ENCODE assay signal across 1 cellular context in genomic region chr19:48415869-48416268, GRCh38.
TF ChIP-seq lines count a peak whose summit lies in the region.

No MANE protein-coding gene starts in this region.

TF ChIP-seq in GM12878, 131 proteins besides CTCF, POLR2A, EP300 and RAD21:
- TF ChIP-seq MTA3 (IDR thresholded peaks at IDR 0.05; ENCODE audit: borderline replicate concordance, low read length) (no peak), BMI1 (IDR thresholded peaks at IDR 0.05; ENCODE audit: borderline replicate concordance) (no peak), CREM (IDR thresholded peaks at IDR 0.05; ENCODE audit: low read depth) (no peak), STAT1 (conservative IDR thresholded peaks at IDR 0.05) (no peak), ZNF687 (IDR thresholded peaks at IDR 0.05) (no peak), ELK1 (IDR thresholded peaks at IDR 0.05; ENCODE audit: low read depth, low read length) (no peak), POLR2AphosphoS5 (IDR thresholded peaks at IDR 0.05; ENCODE audit: low read length) (no peak)
